In genomic region chr2:126801473-126801872, GRCh38 we compare ENCODE assay signal across 29 cellular contexts.
"Had no signal": no experiment of that assay in that cellular context is flagged by ENCODE, and none has a peak within 500 bp of the region (broad histone marks: within the 10 kb centered on the region; RNA-seq: fewer than 3 reads in every experiment).

No MANE protein-coding gene starts in this region.

- H3K4me3 ChIP-seq: gastrocnemius medialis had no signal

- H3K4me1 ChIP-seq: gastrocnemius medialis had no signal

- H3K27me3 ChIP-seq: brain microvascular endothelial cell, gastrocnemius medialis had no signal

- FAIRE-seq: astrocyte, bronchial epithelial cell, colon, endometrium, endothelial cell of umbilical vein had no signal

- DNase-seq: activated B cell treated with CpG ODN at 0.5 μM for 24 hours; activated CD4-positive, alpha-beta memory T cell treated with anti-CD3 and anti-CD28 coated beads for 36 hours; activated CD4-positive, alpha-beta T cell treated with anti-CD3 and anti-CD28 coated beads, Interleukin-2, amount 10 ng/mL, durations not matched to agents 24 days and 14 days; activated CD8-positive, alpha-beta T cell treated with anti-CD3 and anti-CD28 coated beads, Interleukin-2, amount 10 ng/mL, durations not matched to agents 7 days and 5 days; activated effector memory CD4-positive, alpha-beta T cell treated with Interleukin-2 at 50 U/mL for 16 hours; activated gamma-delta T cell treated with Interleukin-2 at 50 U/mL for 16 hours; activated naive CD4-positive, alpha-beta T cell treated with anti-CD3 and anti-CD28 coated beads, Interleukin-2, amount 50 U/mL, for 16 hours; activated naive CD4-positive, alpha-beta T cell treated with Interleukin-2 at 50 U/mL for 16 hours; activated T-cell treated with anti-CD3 and anti-CD28 coated beads, Interleukin-2, amount 50 U/mL, for 4 hours; amniotic stem cell; anterior cingulate cortex; brain microvascular endothelial cell; caudate nucleus; cortex of kidney; dermis blood vessel endothelial cell; effector CD8-positive, alpha-beta T cell; foreskin fibroblast; gastrocnemius medialis; glutamatergic neuron; T-helper 1 cell; T-helper 17 cell; T1000; WERI-Rb-1 had no signal

- H3K36me3 ChIP-seq: brain microvascular endothelial cell, gastrocnemius medialis, WERI-Rb-1 had no signal

- H3K9me3 ChIP-seq: gastrocnemius medialis had no signal

- H3K27ac ChIP-seq: brain microvascular endothelial cell, epithelial cell of prostate, gastrocnemius medialis, WERI-Rb-1 had no signal
